In genomic region chr20:2575682-2576081, GRCh38 we compare ENCODE assay signal across 1 cellular context.
TF ChIP-seq lines count a peak whose summit lies in the region.

No MANE protein-coding gene starts in this region.

TF ChIP-seq in SK-N-SH treated with all-trans-retinoic acid at 6 μM for 48 hours, 23 proteins besides CTCF, POLR2A, EP300 and RAD21 (continued from another document):
- peak; percentile 81 for TF ChIP-seq TCF4 (CRISPR knock-in tag; IDR thresholded peaks at IDR 0.05; ENCODE audit: borderline replicate concordance)
- no peak for TF ChIP-seq RARB (CRISPR knock-in tag; IDR thresholded peaks at IDR 0.05)
- TF ChIP-seq ZFP30 (CRISPR knock-in tag; IDR thresholded peaks at IDR 0.05), result no peak
- TF ChIP-seq BACH2 (CRISPR knock-in tag; IDR thresholded peaks at IDR 0.05; ENCODE audit: borderline replicate concordance), result no peak
- TF ChIP-seq ZC3H10 (CRISPR knock-in tag; IDR thresholded peaks at IDR 0.05), result no peak
- TF ChIP-seq ARNTL (CRISPR knock-in tag; IDR thresholded peaks at IDR 0.05; ENCODE audit: borderline replicate concordance, low read depth), result no peak
- TF ChIP-seq CSDC2 (CRISPR knock-in tag; IDR thresholded peaks at IDR 0.05), result no peak
TF ChIP-seq in SK-N-SH treated with all-trans-retinoic acid at 6 μM for 48 hours: peak in this region for 9.
